1 cellular context compared by ENCODE assay signal in genomic region chr2:175807031-175807873, GRCh38.
TF ChIP-seq lines count a peak whose summit lies in the region.

No MANE protein-coding gene starts in this region.

TF ChIP-seq in HEK293, 187 proteins besides CTCF, POLR2A, EP300 and RAD21 (continued from another document):
- TF ChIP-seq ZNF513 (tag by site-specific recombination; IDR thresholded peaks at IDR 0.05), result peak; percentile 33; the same call in 1 of the 2 replicates
- peak; percentile 91 for TF ChIP-seq ZNF366 (tag by site-specific recombination; conservative IDR thresholded peaks at IDR 0.05)
- no peak for TF ChIP-seq ZNF37A (tag by site-specific recombination; IDR thresholded peaks at IDR 0.05)
- no peak for TF ChIP-seq ZNF623 (tag by site-specific recombination; IDR thresholded peaks at IDR 0.05)
- peak; percentile 53; the same call in 1 of the 2 replicates for TF ChIP-seq ZBTB1 (tag by site-specific recombination; IDR thresholded peaks at IDR 0.05)
- no peak for TF ChIP-seq ZNF514 (tag by site-specific recombination; IDR thresholded peaks at IDR 0.05)
- TF ChIP-seq ZNF777 (tag by site-specific recombination; IDR thresholded peaks at IDR 0.05; ENCODE audit: borderline replicate concordance), result no peak
- TF ChIP-seq ZNF629 (tag by site-specific recombination; IDR thresholded peaks at IDR 0.05), result peak; percentile 86
- TF ChIP-seq ZNF24 (tag by site-specific recombination; IDR thresholded peaks at IDR 0.05), result peak; percentile 92
- TF ChIP-seq SCRT1 (tag by site-specific recombination; IDR thresholded peaks at IDR 0.05; ENCODE audit: borderline replicate concordance), result peak; percentile 42; the same call in 1 of the 2 replicates
- peak; percentile 99 for TF ChIP-seq TCF7L2 (IDR thresholded peaks at IDR 0.05; ENCODE audit: borderline replicate concordance, low read depth, low read length)
- no peak for TF ChIP-seq ZNF510 (tag by site-specific recombination; IDR thresholded peaks at IDR 0.05; ENCODE audit: insufficient replicate concordance)
- TF ChIP-seq GFI1B (tag by site-specific recombination; IDR thresholded peaks at IDR 0.05), result peak; percentile 86
- no peak for TF ChIP-seq ZNF138 (tag by site-specific recombination; IDR thresholded peaks at IDR 0.05; ENCODE audit: borderline replicate concordance)
- no peak for TF ChIP-seq ZNF132 (tag by site-specific recombination; IDR thresholded peaks at IDR 0.05; ENCODE audit: borderline replicate concordance)
- peak; percentile 30; the same call in 1 of the 2 replicates for TF ChIP-seq ZNF610 (tag by site-specific recombination; IDR thresholded peaks at IDR 0.05; ENCODE audit: borderline replicate concordance)
- TF ChIP-seq ZNF280C (tag by site-specific recombination; IDR thresholded peaks at IDR 0.05), result no peak
- TF ChIP-seq ZNF10 (tag by site-specific recombination; IDR thresholded peaks at IDR 0.05), result peak; percentile 43; the same call in 1 of the 2 replicates
- no peak for TF ChIP-seq SP2 (tag by site-specific recombination; IDR thresholded peaks at IDR 0.05)
- TF ChIP-seq ZNF350 (tag by site-specific recombination; IDR thresholded peaks at IDR 0.05), result no peak
- peak; percentile 74 for TF ChIP-seq ZNF394 (tag by site-specific recombination; IDR thresholded peaks at IDR 0.05; ENCODE audit: borderline replicate concordance)
- TF ChIP-seq PRDM10 (tag by site-specific recombination; IDR thresholded peaks at IDR 0.05), result no peak
